Comparison of ENCODE assay signal across 9 cellular contexts in the genomic region with DNA sequence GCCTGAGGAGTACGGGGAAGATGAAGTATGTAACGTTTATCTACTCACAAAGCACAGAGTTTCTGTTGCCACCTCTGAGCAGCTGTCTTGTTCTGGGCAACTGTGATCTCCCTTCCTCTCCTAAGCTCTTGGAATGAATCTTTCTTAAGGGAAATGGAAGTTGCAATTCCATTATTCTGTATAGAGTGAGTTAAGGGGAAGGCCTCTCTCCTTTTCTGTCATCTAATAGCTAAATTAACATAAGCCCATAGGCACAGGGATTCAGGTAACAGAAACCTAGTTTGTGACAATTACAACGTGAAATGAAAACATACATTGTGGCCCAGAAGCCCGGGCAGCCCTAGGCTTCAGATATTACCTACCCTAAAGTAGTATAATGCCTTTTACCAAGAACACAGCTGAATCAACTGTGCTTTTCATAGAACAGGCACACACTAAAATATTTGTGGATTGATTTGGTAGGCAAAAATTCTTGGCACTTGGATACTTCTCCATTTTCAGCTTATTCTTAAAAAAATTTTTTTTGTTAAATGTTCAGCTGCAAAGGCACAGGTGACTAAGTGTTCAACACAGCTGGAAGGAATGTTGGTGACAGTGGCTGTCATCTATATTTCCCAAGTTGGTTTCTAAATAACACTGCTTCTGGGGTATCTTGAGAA. TPM values are rescaled to one million over a fixed set of nuclear protein-coding genes. Genes with fewer than 3 reads are reported as not detected.
DNase-seq lines count a peak whose midpoint lies in the region; ATAC-seq and TF ChIP-seq lines count a peak whose summit lies in the region.
"Had no signal": no experiment of that assay in that cellular context is flagged by ENCODE, and none has a peak within 500 bp of the region (broad histone marks: within the 10 kb centered on the region; RNA-seq: fewer than 3 reads in every experiment).

No MANE protein-coding gene starts in this region.

- no peaks in the 10 kb centered on the region for H3K9me3 Mint-ChIP-seq in stimulated activated naive CD8-positive, alpha-beta T cell treated with anti-CD3 and anti-CD28 coated beads, Interleukin-15, Interleukin-2, amounts not matched to agents 100 ng/mL and 50 ng/mL, for 24 hours
- peaks cover 3% of the 10 kb centered on the region for H3K9me3 Mint-ChIP-seq in natural killer cell treated with Interleukin-12 subunit alpha and Interleukin-12 subunit beta and Interleukin-15 and Interleukin-18, amount 100 ng/mL, for 72 hours

- CTCF ChIA-PET in HEK293T (lab: Yijun Ruan, JAX) = interaction anchor here (2.0 kb wide), 1 partner anchor 9 kb away, joined by 7 read pairs; no protein-coding TSS in a partner anchor

- H3K4me3 Mint-ChIP-seq in stimulated activated naive CD8-positive, alpha-beta T cell treated with anti-CD3 and anti-CD28 coated beads, Interleukin-15, Interleukin-2, amounts not matched to agents 100 ng/mL and 50 ng/mL, for 24 hours = peak overlapping the region; percentile 25
- H3K4me3 Mint-ChIP-seq in natural killer cell treated with Interleukin-12 subunit alpha and Interleukin-12 subunit beta and Interleukin-15 and Interleukin-18, amount 100 ng/mL, for 72 hours = peak overlapping the region; percentile 95

- H3K36me3 ChIP-seq in adipocyte (ENCODE audit: control insufficient read depth, insufficient read depth, low read length, severe bottlenecking) = no peaks in the 10 kb centered on the region

- H3K4me1 ChIP-seq in adipocyte (ENCODE audit: control insufficient read depth, insufficient read depth, low read length) = peaks cover 58% of the 10 kb centered on the region

- no peaks in the 10 kb centered on the region for H3K27me3 ChIP-seq in adipocyte (replicated peaks; ENCODE audit: control insufficient read depth, insufficient read depth, low read length)

- peaks cover 89% of the 10 kb centered on the region for H3K4me1 Mint-ChIP-seq in stimulated activated naive CD8-positive, alpha-beta T cell treated with anti-CD3 and anti-CD28 coated beads, Interleukin-15, Interleukin-2, amounts not matched to agents 100 ng/mL and 50 ng/mL, for 24 hours (ENCODE audit: low read depth)
- peaks cover 72 to 82% of the 10 kb centered on the region in 2 donors for H3K4me1 Mint-ChIP-seq in natural killer cell treated with Interleukin-12 subunit alpha and Interleukin-12 subunit beta and Interleukin-15 and Interleukin-18, amount 100 ng/mL, for 72 hours (ENCODE audit: low read depth in 2 of 2)

- no peak overlapping the region for H3K4me3 ChIP-seq in adipocyte (ENCODE audit: low read length)

- H3K27ac Mint-ChIP-seq in stimulated activated naive CD8-positive, alpha-beta T cell treated with anti-CD3 and anti-CD28 coated beads, Interleukin-15, Interleukin-2, amounts not matched to agents 100 ng/mL and 50 ng/mL, for 24 hours = peak overlapping the region; percentile 91
- peak overlapping the region; percentile 93 to 97 for H3K27ac Mint-ChIP-seq in natural killer cell treated with Interleukin-12 subunit alpha and Interleukin-12 subunit beta and Interleukin-15 and Interleukin-18, amount 100 ng/mL, for 72 hours

- no peaks in the 10 kb centered on the region for H3K27me3 Mint-ChIP-seq in stimulated activated naive CD8-positive, alpha-beta T cell treated with anti-CD3 and anti-CD28 coated beads, Interleukin-15, Interleukin-2, amounts not matched to agents 100 ng/mL and 50 ng/mL, for 24 hours
- no peaks in the 10 kb centered on the region for H3K27me3 Mint-ChIP-seq in natural killer cell treated with Interleukin-12 subunit alpha and Interleukin-12 subunit beta and Interleukin-15 and Interleukin-18, amount 100 ng/mL, for 72 hours

- no peak for ATAC-seq in stimulated activated naive CD8-positive, alpha-beta T cell treated with anti-CD3 and anti-CD28 coated beads, Interleukin-15, Interleukin-2, amounts not matched to agents 100 U/mL and 50 U/mL, for 24 hours
- no peak for ATAC-seq in natural killer cell treated with Interleukin-12 subunit alpha and Interleukin-12 subunit beta and Interleukin-15 and Interleukin-18, amount 100 ng/mL, for 72 hours

- no peaks in the 10 kb centered on the region for H3K9me3 ChIP-seq in adipocyte (ENCODE audit: control insufficient read depth, low read length)

- peak overlapping the region; percentile 62 for H3K9ac ChIP-seq in adipocyte (ENCODE audit: low read length)

- POLR2A ChIA-PET in HEK293T (lab: Yijun Ruan, JAX) = interaction anchor here (0.6 to 1.6 kb wide), 3 partner anchors 9 to 51 kb away, joined by 3 to 7 read pairs (median 3); a partner anchor contains a TSS

- no peak for DNase-seq in stimulated activated naive CD8-positive, alpha-beta T cell treated with anti-CD3 and anti-CD28 coated beads, Interleukin-15, Interleukin-2, amounts not matched to agents 100 U/mL and 50 U/mL, for 24 hours
- DNase-seq in adipocyte (ENCODE audit: low read depth) (peak; percentile 15), glomerular visceral epithelial cell (ENCODE audit: extremely low spot score) (no peak), HEK293T (ENCODE audit: extremely low spot score) (no peak), iPS-NIHi11 (ENCODE audit: low spot score) (no peak)
- no peak for DNase-seq in natural killer cell treated with Interleukin-12 subunit alpha and Interleukin-12 subunit beta and Interleukin-15 and Interleukin-18, amount 100 ng/mL, for 72 hours (ENCODE audit: low spot score)
- DNase-seq in stimulated activated CD8-positive, alpha-beta memory T cell treated with anti-CD3 and anti-CD28 coated beads, Interleukin-4, amount 100 ng/mL, for 48 hours = no peak
- DNase-seq: NCI-H2227 treated with DMSO at 0.1 percent for 48 hours had no signal

- H3K36me3 Mint-ChIP-seq in stimulated activated naive CD8-positive, alpha-beta T cell treated with anti-CD3 and anti-CD28 coated beads, Interleukin-15, Interleukin-2, amounts not matched to agents 100 ng/mL and 50 ng/mL, for 24 hours (ENCODE audit: low read depth) = no peaks in the 10 kb centered on the region
- H3K36me3 Mint-ChIP-seq in natural killer cell treated with Interleukin-12 subunit alpha and Interleukin-12 subunit beta and Interleukin-15 and Interleukin-18, amount 100 ng/mL, for 72 hours = peaks cover 4% of the 10 kb centered on the region

TF ChIP-seq in HEK293T, 16 proteins besides CTCF, POLR2A, EP300 and RAD21:
- no peak for TF ChIP-seq HDGF (IDR thresholded peaks at IDR 0.05; ENCODE audit: borderline replicate concordance)
- no peak for TF ChIP-seq SUZ12 (IDR thresholded peaks at IDR 0.05)
- no peak for TF ChIP-seq TARDBP (IDR thresholded peaks at IDR 0.05)
TF ChIP-seq in HEK293T: peak in this region for 0.

RNA-seq across cellular contexts. Expression of a gene that starts 3.8 kb away (rescaled TPM):
- total RNA-seq in natural killer cell treated with Interleukin-12 subunit alpha and Interleukin-12 subunit beta and Interleukin-15 and Interleukin-18, amount 100 ng/mL, for 72 hours = 10 to 100 TPM; 36.7 to 48.6 TPM

RNA-seq across cellular contexts. Expression of a gene that starts 51.0 kb away (rescaled TPM):
- total RNA-seq in natural killer cell treated with Interleukin-12 subunit alpha and Interleukin-12 subunit beta and Interleukin-15 and Interleukin-18, amount 100 ng/mL, for 72 hours = 10 to 100 TPM; 29.0 to 33.2 TPM

RNA-seq across cellular contexts. Expression of a gene that starts 51.5 kb away (rescaled TPM):
- 10 to 100 TPM; 56.4 to 76.5 TPM for total RNA-seq in natural killer cell treated with Interleukin-12 subunit alpha and Interleukin-12 subunit beta and Interleukin-15 and Interleukin-18, amount 100 ng/mL, for 72 hours
